16 cellular contexts compared by ENCODE assay signal in genomic region chr6:124234806-124235205, GRCh38.
A peak's percentile ranks its signal among the peaks of the same experiment; 100 is the strongest.
DNase-seq lines count a peak whose midpoint lies in the region; ATAC-seq and TF ChIP-seq lines count a peak whose summit lies in the region.
"Had no signal": no experiment of that assay in that cellular context is flagged by ENCODE, and none has a peak within 500 bp of the region (broad histone marks: within the 10 kb centered on the region; RNA-seq: fewer than 3 reads in every experiment).

No MANE protein-coding gene starts in this region.

- POLR2A ChIA-PET in activated CD8-positive, alpha-beta T cell treated with anti-CD3 and anti-CD28 coated beads for 36 hours (lab: Charles Lee), result no interaction called here

- DNase-seq in DMS 273 treated with DMSO at 0.1 percent for 48 hours (lab: John Stamatoyannopoulos, UW) (peak; percentile 36), NCI-H1694 (lab: John Stamatoyannopoulos, UW) (peak; percentile 45), NCI-H446 treated with DMSO at 0.1 percent for 48 hours (lab: John Stamatoyannopoulos, UW) (peak; percentile 75), cerebellar nuclear complex (lab: John Stamatoyannopoulos, UW) (peak; percentile 40 to 91), head of caudate nucleus (no peak)
- no peak for DNase-seq in activated CD8-positive, alpha-beta T cell treated with anti-CD3 and anti-CD28 coated beads for 36 hours
- no peak for DNase-seq in activated CD8-positive, alpha-beta memory T cell treated with anti-CD3 and anti-CD28 coated beads, Interleukin-2, amount 10 ng/mL, durations not matched to agents 7 days and 5 days
- DNase-seq: CD8-positive, alpha-beta T cell; COR-L47; H7 had no signal

- intact Hi-C loops in head of caudate nucleus (cut with DNase I), result no loop called here
- intact Hi-C loops in activated CD8-positive, alpha-beta T cell treated with anti-CD3 and anti-CD28 coated beads for 36 hours (cut with micrococcal nuclease), result no loop called here

- H3K4me1 Mint-ChIP-seq in activated CD8-positive, alpha-beta T cell treated with anti-CD3 and anti-CD28 coated beads for 36 hours (ENCODE audit: low read depth), result no peaks in the 10 kb centered on the region
- no peaks in the 10 kb centered on the region for H3K4me1 Mint-ChIP-seq in activated CD8-positive, alpha-beta memory T cell treated with anti-CD3 and anti-CD28 coated beads, Interleukin-2, amount 10 ng/mL, durations not matched to agents 7 days and 5 days
- H3K4me1 Mint-ChIP-seq: CD14-positive monocyte, GM23338, IgD-negative memory B cell had no signal

- no peak overlapping the region for H3K27ac Mint-ChIP-seq in activated CD8-positive, alpha-beta T cell treated with anti-CD3 and anti-CD28 coated beads for 36 hours
- H3K27ac Mint-ChIP-seq in activated CD8-positive, alpha-beta memory T cell treated with anti-CD3 and anti-CD28 coated beads, Interleukin-2, amount 10 ng/mL, durations not matched to agents 7 days and 5 days, result no peak overlapping the region
- H3K27ac Mint-ChIP-seq: CD14-positive monocyte; CD8-positive, alpha-beta T cell; GM23338; IgD-negative memory B cell had no signal

- CTCF ChIA-PET in activated CD8-positive, alpha-beta T cell treated with anti-CD3 and anti-CD28 coated beads for 36 hours (lab: Charles Lee), result no interaction called here
- CTCF ChIA-PET in activated CD8-positive, alpha-beta memory T cell treated with anti-CD3 and anti-CD28 coated beads, Interleukin-2, amount 10 ng/mL, durations not matched to agents 7 days and 5 days (lab: Charles Lee), result no interaction called here

- no peaks in the 10 kb centered on the region for H3K36me3 Mint-ChIP-seq in activated CD8-positive, alpha-beta T cell treated with anti-CD3 and anti-CD28 coated beads for 36 hours (ENCODE audit: low read depth)
- no peaks in the 10 kb centered on the region for H3K36me3 Mint-ChIP-seq in activated CD8-positive, alpha-beta memory T cell treated with anti-CD3 and anti-CD28 coated beads, Interleukin-2, amount 10 ng/mL, durations not matched to agents 7 days and 5 days
- H3K36me3 Mint-ChIP-seq: CD14-positive monocyte; CD8-positive, alpha-beta T cell; IgD-negative memory B cell had no signal

- H3K27me3 Mint-ChIP-seq in activated CD8-positive, alpha-beta T cell treated with anti-CD3 and anti-CD28 coated beads for 36 hours, result no peaks in the 10 kb centered on the region
- no peaks in the 10 kb centered on the region for H3K27me3 Mint-ChIP-seq in activated CD8-positive, alpha-beta memory T cell treated with anti-CD3 and anti-CD28 coated beads, Interleukin-2, amount 10 ng/mL, durations not matched to agents 7 days and 5 days
- H3K27me3 Mint-ChIP-seq: IgD-negative memory B cell had no signal

- peaks cover 10% of the 10 kb centered on the region for H3K9me3 Mint-ChIP-seq in activated CD8-positive, alpha-beta T cell treated with anti-CD3 and anti-CD28 coated beads for 36 hours
- H3K9me3 Mint-ChIP-seq in activated CD8-positive, alpha-beta memory T cell treated with anti-CD3 and anti-CD28 coated beads, Interleukin-2, amount 10 ng/mL, durations not matched to agents 7 days and 5 days (ENCODE audit: low read depth), result peaks cover 2% of the 10 kb centered on the region

- no peak for TF ChIP-seq CTCF in activated CD8-positive, alpha-beta T cell treated with anti-CD3 and anti-CD28 coated beads for 36 hours (IDR thresholded peaks at IDR 0.05)

- no peak for ATAC-seq in HG03108 (IDR thresholded peaks at IDR 0.05; ENCODE audit: unreplicated experiment)
- no peak for ATAC-seq in activated CD8-positive, alpha-beta T cell treated with anti-CD3 and anti-CD28 coated beads for 36 hours
- no peak for ATAC-seq in activated CD8-positive, alpha-beta memory T cell treated with anti-CD3 and anti-CD28 coated beads, Interleukin-2, amount 10 ng/mL, durations not matched to agents 7 days and 5 days
- ATAC-seq: A549; CD8-positive, alpha-beta T cell; GM12878; GM23338 had no signal

- H3K4me3 Mint-ChIP-seq in activated CD8-positive, alpha-beta T cell treated with anti-CD3 and anti-CD28 coated beads for 36 hours, result no peak overlapping the region
- no peak overlapping the region for H3K4me3 Mint-ChIP-seq in activated CD8-positive, alpha-beta memory T cell treated with anti-CD3 and anti-CD28 coated beads, Interleukin-2, amount 10 ng/mL, durations not matched to agents 7 days and 5 days
- H3K4me3 Mint-ChIP-seq: CD14-positive monocyte; CD8-positive, alpha-beta T cell; GM23338; IgD-negative memory B cell had no signal

Comparison
In these comparisons a context has a peak if more than half of its experiments do, and no peak if none do; other contexts are left out.
1. DNase-seq: peak in DMS 273 treated with DMSO at 0.1 percent for 48 hours (single experiment), NCI-H1694 (single experiment), NCI-H446 treated with DMSO at 0.1 percent for 48 hours (single experiment) and cerebellar nuclear complex (2 of 2); none in head of caudate nucleus (0 of 42), activated CD8-positive, alpha-beta T cell treated with anti-CD3 and anti-CD28 coated beads for 36 hours (single experiment) and activated CD8-positive, alpha-beta memory T cell treated with anti-CD3 and anti-CD28 coated beads, Interleukin-2, amount 10 ng/mL, durations not matched to agents 7 days and 5 days (single experiment).